In genomic region chr20:20720158-20720557, GRCh38 we compare ENCODE assay signal across 29 cellular contexts.
"Had no signal": no experiment of that assay in that cellular context is flagged by ENCODE, and none has a peak within 500 bp of the region (broad histone marks: within the 10 kb centered on the region; RNA-seq: fewer than 3 reads in every experiment).

No MANE protein-coding gene starts in this region.

- H3K27me3 ChIP-seq: stomach, suprapubic skin, testis, thyroid gland, tibial artery, tibial nerve, transverse colon, upper lobe of left lung, upper lobe of right lung, uterus, vagina had no signal

- H3K4me3 Mint-ChIP-seq: stimulated activated effector memory CD8-positive, alpha-beta T cell treated with anti-CD3 and anti-CD28 coated beads, Interleukin-12 subunit alpha, Interleukin-12 subunit beta, amount 100 ng/mL, for 72 hours; stimulated activated memory B cell treated with anti-CD40 and anti-IgM and Interleukin-4, amounts not matched to agents 10 μg/mL and 1 μg/mL and 100 μg/mL, for 72 hours; stimulated activated naive B cell treated with anti-CD40 and anti-IgM and Interleukin-4, amounts not matched to agents 10 μg/mL and 1 μg/mL and 100 μg/mL, for 72 hours; stimulated activated naive CD8-positive, alpha-beta T cell treated with anti-CD3 and anti-CD28 coated beads, Interleukin-15, amount 100 ng/mL, for 72 hours; stimulated activated naive CD8-positive, alpha-beta T cell treated with anti-CD3 and anti-CD28 coated beads, Interleukin-15, Interleukin-2, amounts not matched to agents 100 ng/mL and 50 ng/mL, for 24 hours; type B pancreatic cell had no signal

- FAIRE-seq: urothelium cell line had no signal

- H3K27ac ChIP-seq: suprapubic skin, testis, thoracic aorta, thyroid gland, tibial artery, tibial nerve, transverse colon, upper lobe of left lung, upper lobe of right lung, uterus, vagina had no signal

- H3K27me3 Mint-ChIP-seq: stimulated activated memory B cell treated with anti-CD40 and anti-IgM and Interleukin-4, amounts not matched to agents 10 μg/mL and 1 μg/mL and 100 μg/mL, for 72 hours; stimulated activated naive B cell treated with anti-CD40 and anti-IgM and Interleukin-4, amounts not matched to agents 10 μg/mL and 1 μg/mL and 100 μg/mL, for 72 hours; stimulated activated naive CD8-positive, alpha-beta T cell treated with anti-CD3 and anti-CD28 coated beads, Interleukin-15, amount 100 ng/mL, for 72 hours; stimulated activated naive CD8-positive, alpha-beta T cell treated with anti-CD3 and anti-CD28 coated beads, Interleukin-15, Interleukin-2, amounts not matched to agents 100 ng/mL and 50 ng/mL, for 24 hours; type B pancreatic cell had no signal

- ATAC-seq: stimulated activated effector memory CD8-positive, alpha-beta T cell treated with anti-CD3 and anti-CD28 coated beads, Interleukin-12 subunit alpha, Interleukin-12 subunit beta, amount 100 ng/mL, for 72 hours; stimulated activated memory B cell treated with anti-CD40 and anti-IgM and Interleukin-4, amounts not matched to agents 10 μg/mL and 1 μg/mL and 100 μg/mL, for 72 hours; stimulated activated naive B cell treated with anti-CD40 and anti-IgM and Interleukin-4, amounts not matched to agents 10 μg/mL and 1 μg/mL and 100 μg/mL, for 72 hours; stimulated activated naive CD8-positive, alpha-beta T cell treated with anti-CD3 and anti-CD28 coated beads, Interleukin-15, amount 100 ng/mL, for 72 hours; stimulated activated naive CD8-positive, alpha-beta T cell treated with anti-CD3 and anti-CD28 coated beads, Interleukin-15, Interleukin-2, amounts not matched to agents 100 U/mL and 50 U/mL, for 24 hours; upper lobe of right lung had no signal

- H3K4me1 Mint-ChIP-seq: stimulated activated effector memory CD8-positive, alpha-beta T cell treated with anti-CD3 and anti-CD28 coated beads, Interleukin-12 subunit alpha, Interleukin-12 subunit beta, amount 100 ng/mL, for 72 hours; stimulated activated memory B cell treated with anti-CD40 and anti-IgM and Interleukin-4, amounts not matched to agents 10 μg/mL and 1 μg/mL and 100 μg/mL, for 72 hours; stimulated activated naive CD8-positive, alpha-beta T cell treated with anti-CD3 and anti-CD28 coated beads, Interleukin-15, amount 100 ng/mL, for 72 hours had no signal

- H3K36me3 Mint-ChIP-seq: stimulated activated effector memory CD8-positive, alpha-beta T cell treated with anti-CD3 and anti-CD28 coated beads, Interleukin-12 subunit alpha, Interleukin-12 subunit beta, amount 100 ng/mL, for 72 hours; stimulated activated memory B cell treated with anti-CD40 and anti-IgM and Interleukin-4, amounts not matched to agents 10 μg/mL and 1 μg/mL and 100 μg/mL, for 72 hours; stimulated activated naive B cell treated with anti-CD40 and anti-IgM and Interleukin-4, amounts not matched to agents 10 μg/mL and 1 μg/mL and 100 μg/mL, for 72 hours; type B pancreatic cell had no signal

- H3K9me3 ChIP-seq: stomach, suprapubic skin, testis, thoracic aorta, thyroid gland, tibial artery, tibial nerve, transverse colon, upper lobe of left lung, upper lobe of right lung, uterus, vagina had no signal

- DNase-seq: stimulated activated CD4-positive, alpha-beta T cell treated with anti-CD3 and anti-CD28 coated beads, Interleukin-2, amount 100 ng/mL, for 48 hours; stimulated activated CD4-positive, alpha-beta T cell treated with anti-CD3 and anti-CD28 coated beads, Interleukin-4, amount 100 ng/mL, for 1 hour; stimulated activated CD4-positive, alpha-beta T cell treated with anti-CD3 and anti-CD28 coated beads, Interleukin-4, amount 100 ng/mL, for 24 hours; stimulated activated CD4-positive, alpha-beta T cell treated with anti-CD3 and anti-CD28 coated beads, Interleukin-4, amount 100 ng/mL, for 4 hours; stimulated activated CD8-positive, alpha-beta memory T cell treated with anti-CD3 and anti-CD28 coated beads, Interleukin-4, amount 100 ng/mL, for 48 hours; stimulated activated naive B cell treated with anti-CD40 and anti-IgM and Interleukin-4, amounts not matched to agents 10 μg/mL and 1 μg/mL and 100 μg/mL, for 72 hours; stimulated activated naive CD4-positive, alpha-beta T cell; stimulated activated naive CD4-positive, alpha-beta T cell treated with Interleukin-2 at 50 U/mL for 16 hours; stimulated activated naive CD8-positive, alpha-beta T cell treated with anti-CD3 and anti-CD28 coated beads, Interleukin-15, amount 100 ng/mL, for 72 hours; stimulated activated naive CD8-positive, alpha-beta T cell treated with anti-CD3 and anti-CD28 coated beads, Interleukin-15, Interleukin-2, amounts not matched to agents 100 U/mL and 50 U/mL, for 24 hours; stomach; substantia nigra; testis; thyroid gland; tibial artery; transverse colon; trophoblast cell; upper lobe of left lung; upper lobe of right lung; uterus had no signal

- H3K27ac Mint-ChIP-seq: stimulated activated effector memory CD8-positive, alpha-beta T cell treated with anti-CD3 and anti-CD28 coated beads, Interleukin-12 subunit alpha, Interleukin-12 subunit beta, amount 100 ng/mL, for 72 hours; stimulated activated memory B cell treated with anti-CD40 and anti-IgM and Interleukin-4, amounts not matched to agents 10 μg/mL and 1 μg/mL and 100 μg/mL, for 72 hours; stimulated activated naive B cell treated with anti-CD40 and anti-IgM and Interleukin-4, amounts not matched to agents 10 μg/mL and 1 μg/mL and 100 μg/mL, for 72 hours; stimulated activated naive CD8-positive, alpha-beta T cell treated with anti-CD3 and anti-CD28 coated beads, Interleukin-15, amount 100 ng/mL, for 72 hours; stimulated activated naive CD8-positive, alpha-beta T cell treated with anti-CD3 and anti-CD28 coated beads, Interleukin-15, Interleukin-2, amounts not matched to agents 100 ng/mL and 50 ng/mL, for 24 hours; type B pancreatic cell had no signal

- H3K4me1 ChIP-seq: stomach, suprapubic skin, testis, thyroid gland, tibial artery, tibial nerve, transverse colon, upper lobe of left lung, upper lobe of right lung, uterus, vagina had no signal

- H3K9me3 Mint-ChIP-seq: stimulated activated effector memory CD8-positive, alpha-beta T cell treated with anti-CD3 and anti-CD28 coated beads, Interleukin-12 subunit alpha, Interleukin-12 subunit beta, amount 100 ng/mL, for 72 hours; stimulated activated memory B cell treated with anti-CD40 and anti-IgM and Interleukin-4, amounts not matched to agents 10 μg/mL and 1 μg/mL and 100 μg/mL, for 72 hours; stimulated activated naive B cell treated with anti-CD40 and anti-IgM and Interleukin-4, amounts not matched to agents 10 μg/mL and 1 μg/mL and 100 μg/mL, for 72 hours; stimulated activated naive CD8-positive, alpha-beta T cell treated with anti-CD3 and anti-CD28 coated beads, Interleukin-15, amount 100 ng/mL, for 72 hours; stimulated activated naive CD8-positive, alpha-beta T cell treated with anti-CD3 and anti-CD28 coated beads, Interleukin-15, Interleukin-2, amounts not matched to agents 100 ng/mL and 50 ng/mL, for 24 hours; type B pancreatic cell had no signal

- H3K36me3 ChIP-seq: stomach, suprapubic skin, thoracic aorta, thyroid gland, tibial artery, tibial nerve, transverse colon, upper lobe of left lung, upper lobe of right lung, uterus, vagina had no signal

- H3K4me3 ChIP-seq: stomach, suprapubic skin, testis, thoracic aorta, thyroid gland, tibial artery, tibial nerve, transverse colon, upper lobe of left lung, upper lobe of right lung, uterus, vagina had no signal
